In genomic region chr14:20343092-20343854, GRCh38 we compare ENCODE assay signal across 8 cellular contexts. TPM values are rescaled to one million over a fixed set of nuclear protein-coding genes. Genes with fewer than 3 reads are reported as not detected.
DNase-seq lines count a peak whose midpoint lies in the region; ATAC-seq and TF ChIP-seq lines count a peak whose summit lies in the region.

Gene PARP2 (plus strand): TSS chr14:20343635. CDS start chr14:20343642, 7 bp downstream.

- CTCF ChIA-PET in Panc1 (lab: Charles Lee): interaction anchor here (0.6 to 1.4 kb wide), 2 partner anchors 16 to 1152 kb away, joined by 5 to 6 read pairs; no protein-coding TSS in a partner anchor

- H3K27me3 ChIP-seq in Panc1 (ENCODE audit: control insufficient read depth, insufficient read depth, low read length): no peaks in the 10 kb centered on the region
- no peaks in the 10 kb centered on the region for H3K27me3 ChIP-seq in esophagus (ENCODE audit: control insufficient read depth in 1 of 2, insufficient read depth in 2 of 2, low read length in 2 of 2)
- H3K27me3 ChIP-seq in mucosa of stomach (ENCODE audit: control insufficient read depth, insufficient read depth, low read length): no peaks in the 10 kb centered on the region

- peaks cover 10% of the 10 kb centered on the region for H3K4me1 Mint-ChIP-seq in activated T-cell treated with anti-CD3 and anti-CD28 coated beads, Interleukin-2, amount 50 U/mL, for 4 hours (ENCODE audit: low read depth)

- H3K4me1 ChIP-seq in Panc1 (ENCODE audit: control insufficient read depth, insufficient read depth, low read length): peaks cover 3% of the 10 kb centered on the region; the same call in 1 of the 2 replicates
- H3K4me1 ChIP-seq in esophagus (ENCODE audit: control insufficient read depth in 2 of 2, insufficient read depth in 2 of 2, low read length in 1 of 2): no peaks in the 10 kb centered on the region
- H3K4me1 ChIP-seq in mucosa of stomach (ENCODE audit: control insufficient read depth, insufficient read depth, low read length): no peaks in the 10 kb centered on the region

- peak; percentile 79 for DNase-seq in DMS53 treated with DMSO at 0.1 percent for 48 hours (lab: John Stamatoyannopoulos, UW; ENCODE audit: unreplicated experiment)
- DNase-seq in KG1 (lab: John Stamatoyannopoulos, UW): peak; percentile 99
- DNase-seq in Panc1 (ENCODE audit: low read depth, low spot score): peak; percentile 98
- DNase-seq in activated T-cell treated with anti-CD3 and anti-CD28 coated beads, Interleukin-2, amount 50 U/mL, for 4 hours: peak; percentile 85
- DNase-seq in stimulated activated CD8-positive, alpha-beta memory T cell treated with anti-CD3 and anti-CD28 coated beads, Interleukin-7, amount 100 ng/mL, for 1 hour (ENCODE audit: low read depth in 2 of 2): peak; percentile 68 to 69

- H3K9ac ChIP-seq in mucosa of stomach (ENCODE audit: low read length): peak within 1 kb of the TSS; percentile 69

- 0% methylated on average over 50 of the region's 50 CpGs for WGBS in esophagus, 2 donors

- H3K9me3 ChIP-seq in Panc1 (ENCODE audit: control insufficient read depth, insufficient read depth, low read depth, low read length) (no peaks in the 10 kb centered on the region), esophagus (ENCODE audit: control insufficient read depth in 2 of 2, insufficient read depth in 1 of 2, low read depth in 1 of 2, low read length in 1 of 2) (no peaks in the 10 kb centered on the region), mucosa of stomach (ENCODE audit: control insufficient read depth, low read length) (no peaks in the 10 kb centered on the region)

- H3K27ac ChIP-seq in Panc1 (ENCODE audit: low read length): peak within 1 kb of the TSS; percentile 95
- H3K27ac ChIP-seq in esophagus (ENCODE audit: low read depth in 2 of 2, low read length in 1 of 2): peak within 1 kb of the TSS; percentile 86 to 90

- peak within 1 kb of the TSS; percentile 92 for H3K4me3 Mint-ChIP-seq in activated T-cell treated with anti-CD3 and anti-CD28 coated beads, Interleukin-2, amount 50 U/mL, for 4 hours

- H3K9me3 Mint-ChIP-seq in activated T-cell treated with anti-CD3 and anti-CD28 coated beads, Interleukin-2, amount 50 U/mL, for 4 hours: no peaks in the 10 kb centered on the region

- in situ Hi-C loops in Panc1 (cut with HindIII; ENCODE audit: low pct_unique_long_range_greater_than_20kb, low sequenced_read_pairs): no loop called here

- peaks cover 8% of the 10 kb centered on the region for H3K36me3 Mint-ChIP-seq in activated T-cell treated with anti-CD3 and anti-CD28 coated beads, Interleukin-2, amount 50 U/mL, for 4 hours (ENCODE audit: insufficient read depth)

- ATAC-seq in GM21723 (IDR thresholded peaks at IDR 0.05; ENCODE audit: unreplicated experiment) (peak; percentile 91), Panc1 (peak; percentile 99)
- peak; percentile 92 to 95 for ATAC-seq in activated T-cell treated with anti-CD3 and anti-CD28 coated beads, Interleukin-2, amount 50 U/mL, for 4 hours

- intact Hi-C loops in Panc1 (cut with micrococcal nuclease; ENCODE audit: unreplicated experiment): no loop called here

- BruUV-seq in Panc1 (replicated peaks; lab: Mats Ljungman, UMichigan): no TSS peak

- no peak for TF ChIP-seq CTCF in Panc1 (IDR thresholded peaks at IDR 0.05)

- H3K4me3 ChIP-seq in Panc1 (ENCODE audit: low read depth in 2 of 2, low read length in 2 of 2) (peak within 1 kb of the TSS; percentile 84 to 88), esophagus (ENCODE audit: low read depth in 1 of 2, low read length in 2 of 2) (peak within 1 kb of the TSS; percentile 61 to 66), mucosa of stomach (ENCODE audit: low read length) (peak within 1 kb of the TSS; percentile 74)

- H3K36me3 ChIP-seq in Panc1 (ENCODE audit: control insufficient read depth, insufficient read depth, low read length) (peaks cover 4% of the 10 kb centered on the region; the same call in 1 of the 2 replicates), esophagus (ENCODE audit: control insufficient read depth in 2 of 2, insufficient read depth in 2 of 2, low read length in 1 of 2) (peaks cover 0 to 8% of the 10 kb centered on the region in 2 donors), mucosa of stomach (ENCODE audit: control insufficient read depth, insufficient read depth, low read length) (no peaks in the 10 kb centered on the region)

- H3K27me3 Mint-ChIP-seq in activated T-cell treated with anti-CD3 and anti-CD28 coated beads, Interleukin-2, amount 50 U/mL, for 4 hours (ENCODE audit: low read depth): no peaks in the 10 kb centered on the region

- POLR2A ChIA-PET in Panc1 (lab: Charles Lee): interaction anchor here (0.6 to 2.7 kb wide), 12 partner anchors 10 to 356 kb away, joined by 3 to 32 read pairs (median 4); partner anchors contain the start of genes APEX1, CCNB1IP1, OSGEP and PIP4P1

RNA-seq across cellular contexts. Expression of gene PARP2, which starts in this region (rescaled TPM):
- 26.6 TPM for total RNA-seq in Panc1 (2021; ENCODE audit: unreplicated experiment)
- 13.7 TPM for polyA plus RNA-seq in Panc1 (2012; ENCODE audit: insufficient read length)
- total RNA-seq in activated T-cell treated with anti-CD3 and anti-CD28 coated beads, Interleukin-2, amount 50 U/mL, for 4 hours: 10 to 100 TPM; 16.9 to 22.9 (median 22.1) TPM
- 10 to 100 TPM; 11.5 to 13.3 TPM for polyA plus RNA-seq in esophagus

Comparison
In these comparisons a context has a peak if more than half of its experiments do, and no peak if none do; other contexts are left out.
1. Peak in every context shown above with its lines: DNase-seq, ATAC-seq, H3K4me3 ChIP-seq and H3K27ac ChIP-seq.